ENCODE assay signal across 32 cellular contexts in the genomic region with DNA sequence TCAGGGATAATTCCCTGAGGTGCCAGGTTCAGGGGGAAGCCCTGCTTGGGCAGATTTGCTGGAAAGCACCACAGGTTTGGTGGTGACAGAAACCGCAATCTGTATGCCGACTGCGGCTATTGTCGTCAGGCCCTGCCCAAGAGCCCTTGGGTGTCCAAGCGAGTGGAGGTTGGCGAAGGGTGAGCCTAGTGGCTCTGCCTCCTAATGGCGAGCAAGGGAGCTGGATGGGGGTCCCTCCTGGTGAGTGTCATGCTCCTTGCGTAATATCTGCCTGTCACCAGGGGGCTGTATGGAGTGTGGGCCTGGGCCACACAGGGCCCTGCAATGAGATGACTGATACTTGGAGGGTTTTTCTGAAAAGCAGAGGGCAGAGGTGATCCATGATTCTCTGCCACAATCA.
"Had no signal": no experiment of that assay in that cellular context is flagged by ENCODE, and none has a peak within 500 bp of the region (broad histone marks: within the 10 kb centered on the region; RNA-seq: fewer than 3 reads in every experiment).

No MANE protein-coding gene starts in this region.

- H3K36me3 Mint-ChIP-seq: activated naive CD4-positive, alpha-beta T cell treated with anti-CD3 and anti-CD28 coated beads, Interleukin-2, amount 50 U/mL, for 24 hours; activated naive CD8-positive, alpha-beta T cell treated with anti-CD3 and anti-CD28 coated beads for 36 hours; WTC11 had no signal

- H3K27me3 Mint-ChIP-seq: activated naive CD4-positive, alpha-beta T cell treated with anti-CD3 and anti-CD28 coated beads, Interleukin-2, amount 50 U/mL, for 24 hours; central memory CD8-positive, alpha-beta T cell had no signal

- H3K4me1 Mint-ChIP-seq: activated naive CD4-positive, alpha-beta T cell treated with anti-CD3 and anti-CD28 coated beads, Interleukin-2, amount 50 U/mL, for 24 hours; activated naive CD8-positive, alpha-beta T cell treated with anti-CD3 and anti-CD28 coated beads for 36 hours; activated naive CD8-positive, alpha-beta T cell treated with anti-CD3 and anti-CD28 coated beads, Interleukin-2, amount 50 U/mL, for 24 hours; activated T-helper 17 cell treated with anti-CD3 and anti-CD28 coated beads, Interleukin-2, amount 50 U/mL, for 72 hours; central memory CD8-positive, alpha-beta T cell had no signal

- H3K4me3 Mint-ChIP-seq: activated CD8-positive, alpha-beta T cell treated with anti-CD3 and anti-CD28 coated beads for 36 hours; activated naive CD4-positive, alpha-beta T cell treated with anti-CD3 and anti-CD28 coated beads for 36 hours; activated naive CD4-positive, alpha-beta T cell treated with anti-CD3 and anti-CD28 coated beads, Interleukin-2, amount 50 U/mL, for 24 hours; activated naive CD8-positive, alpha-beta T cell treated with anti-CD3 and anti-CD28 coated beads for 36 hours; activated naive CD8-positive, alpha-beta T cell treated with anti-CD3 and anti-CD28 coated beads, Interleukin-2, amount 50 U/mL, for 24 hours; activated T-cell treated with anti-CD3 and anti-CD28 coated beads, Interleukin-2, amount 50 U/mL, for 4 hours; activated T-helper 17 cell treated with anti-CD3 and anti-CD28 coated beads, Interleukin-2, amount 50 U/mL, for 72 hours; central memory CD8-positive, alpha-beta T cell; effector memory CD8-positive, alpha-beta T cell; WTC11 had no signal

- H3K27ac ChIP-seq: adrenal gland, brain microvascular endothelial cell, epithelial cell of prostate, esophagus squamous epithelium, gastroesophageal sphincter, heart right ventricle had no signal

- H3K4me1 ChIP-seq: adrenal gland, esophagus squamous epithelium, gastroesophageal sphincter, heart right ventricle had no signal

- H3K27ac Mint-ChIP-seq: activated CD8-positive, alpha-beta T cell treated with anti-CD3 and anti-CD28 coated beads for 36 hours; activated naive CD4-positive, alpha-beta T cell treated with anti-CD3 and anti-CD28 coated beads for 36 hours; activated naive CD4-positive, alpha-beta T cell treated with anti-CD3 and anti-CD28 coated beads, Interleukin-2, amount 50 U/mL, for 24 hours; activated naive CD8-positive, alpha-beta T cell treated with anti-CD3 and anti-CD28 coated beads for 36 hours; activated naive CD8-positive, alpha-beta T cell treated with anti-CD3 and anti-CD28 coated beads, Interleukin-2, amount 50 U/mL, for 24 hours; activated T-helper 17 cell treated with anti-CD3 and anti-CD28 coated beads, Interleukin-2, amount 50 U/mL, for 72 hours; effector memory CD8-positive, alpha-beta T cell; WTC11 had no signal

- DNase-seq: activated CD4-positive, alpha-beta T cell treated with anti-CD3 and anti-CD28 coated beads for 48 hours; activated CD4-positive, alpha-beta T cell treated with anti-CD3 and anti-CD28 coated beads, Interleukin-2, amount 50 U/mL, for 1 hour; activated CD4-positive, alpha-beta T cell treated with anti-CD3 and anti-CD28 coated beads, Interleukin-2, amount 50 U/mL, for 48 hours; activated CD8-positive, alpha-beta memory T cell treated with anti-CD3 and anti-CD28 coated beads for 24 hours; activated CD8-positive, alpha-beta T cell treated with anti-CD3 and anti-CD28 coated beads for 36 hours; activated effector memory CD4-positive, alpha-beta T cell treated with Interleukin-2 at 50 U/mL for 16 hours; activated gamma-delta T cell treated with Interleukin-2 at 50 U/mL for 16 hours; activated naive CD4-positive, alpha-beta T cell treated with anti-CD3 and anti-CD28 coated beads for 36 hours; activated naive CD8-positive, alpha-beta T cell treated with anti-CD3 and anti-CD28 coated beads for 36 hours; activated naive CD8-positive, alpha-beta T cell treated with anti-CD3 and anti-CD28 coated beads, Interleukin-2, amount 50 U/mL, for 24 hours; activated T-cell treated with anti-CD3 and anti-CD28 coated beads, Interleukin-2, amount 50 U/mL, for 4 hours; adrenal gland; amygdala; brain microvascular endothelial cell; cortex of kidney; dermis blood vessel endothelial cell; effector CD4-positive, alpha-beta T cell; effector memory CD8-positive, alpha-beta T cell; esophagus squamous epithelium; foreskin melanocyte; heart right ventricle; T-helper 2 cell had no signal

- H3K9me3 Mint-ChIP-seq: activated CD8-positive, alpha-beta T cell treated with anti-CD3 and anti-CD28 coated beads for 36 hours; activated naive CD4-positive, alpha-beta T cell treated with anti-CD3 and anti-CD28 coated beads for 36 hours; activated naive CD4-positive, alpha-beta T cell treated with anti-CD3 and anti-CD28 coated beads, Interleukin-2, amount 50 U/mL, for 24 hours; activated naive CD8-positive, alpha-beta T cell treated with anti-CD3 and anti-CD28 coated beads for 36 hours; activated naive CD8-positive, alpha-beta T cell treated with anti-CD3 and anti-CD28 coated beads, Interleukin-2, amount 50 U/mL, for 24 hours; activated T-cell treated with anti-CD3 and anti-CD28 coated beads, Interleukin-2, amount 50 U/mL, for 4 hours; activated T-helper 17 cell treated with anti-CD3 and anti-CD28 coated beads, Interleukin-2, amount 50 U/mL, for 72 hours; central memory CD8-positive, alpha-beta T cell; WTC11 had no signal

- FAIRE-seq: astrocyte, colon, endometrium, endothelial cell of umbilical vein had no signal

- ATAC-seq: activated CD8-positive, alpha-beta T cell treated with anti-CD3 and anti-CD28 coated beads for 36 hours; activated naive CD8-positive, alpha-beta T cell treated with anti-CD3 and anti-CD28 coated beads, Interleukin-2, amount 50 U/mL, for 24 hours; activated T-cell treated with anti-CD3 and anti-CD28 coated beads, Interleukin-2, amount 50 U/mL, for 4 hours; activated T-helper 17 cell treated with anti-CD3 and anti-CD28 coated beads, Interleukin-2, amount 50 U/mL, for 72 hours; effector memory CD8-positive, alpha-beta T cell; gastroesophageal sphincter; heart right ventricle; WTC11 had no signal

- H3K27me3 ChIP-seq: adrenal gland, brain microvascular endothelial cell, esophagus squamous epithelium, gastroesophageal sphincter, heart right ventricle had no signal

- H3K36me3 ChIP-seq: adrenal gland, brain microvascular endothelial cell, esophagus squamous epithelium, gastroesophageal sphincter, heart right ventricle had no signal

- H3K4me3 ChIP-seq: adrenal gland, esophagus squamous epithelium, gastroesophageal sphincter, heart right ventricle had no signal

- H3K9me3 ChIP-seq: adrenal gland had no signal
